ENCODE assay signal across 11 cellular contexts in the genomic region with DNA sequence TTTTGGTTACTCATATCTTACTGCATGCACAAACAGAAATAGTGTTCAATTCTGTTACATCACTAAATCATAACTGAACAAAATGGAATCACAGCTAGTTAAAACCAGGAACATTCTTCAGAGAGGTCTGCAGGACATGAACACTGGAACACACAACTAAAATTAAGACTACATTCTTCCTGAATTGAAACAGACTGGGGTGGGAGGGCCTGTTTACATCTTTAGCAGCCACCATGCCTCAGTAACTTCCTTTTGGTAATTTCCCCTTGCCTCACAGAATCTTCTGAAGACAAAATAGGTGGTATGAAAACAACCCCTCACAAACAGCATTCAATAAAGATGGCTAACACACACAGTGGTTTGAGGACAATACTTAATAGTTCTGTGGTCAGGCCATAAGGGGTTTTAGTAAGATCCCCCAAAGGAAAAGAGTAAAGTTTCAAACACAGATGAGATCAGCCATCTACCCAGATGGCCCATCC. TPM values are rescaled to one million over a fixed set of nuclear protein-coding genes. Genes with fewer than 3 reads are reported as not detected.
DNase-seq lines count a peak whose midpoint lies in the region; ATAC-seq, FAIRE-seq and TF ChIP-seq lines count a peak whose summit lies in the region.
"Had no signal": no experiment of that assay in that cellular context is flagged by ENCODE, and none has a peak within 500 bp of the region (broad histone marks: within the 10 kb centered on the region; RNA-seq: fewer than 3 reads in every experiment).

No MANE protein-coding gene starts in this region.

- H3K9me2 ChIP-seq in GM23248 (ENCODE audit: insufficient read depth), result no peaks in the 10 kb centered on the region

- peak overlapping the region; percentile 69 to 75 for H3K27ac Mint-ChIP-seq in activated naive CD4-positive, alpha-beta T cell treated with anti-CD3 and anti-CD28 coated beads, Interleukin-2, amount 50 U/mL, for 72 hours

- DNase-seq in GM12891 (ENCODE audit: insufficient read length, low spot score), result no peak
- DNase-seq in activated naive CD4-positive, alpha-beta T cell treated with anti-CD3 and anti-CD28 coated beads, Interleukin-2, amount 50 U/mL, for 72 hours (ENCODE audit: low spot score in 2 of 2), result no peak
- peak; percentile 52 for DNase-seq in osteoblast (ENCODE audit: insufficient read length, low spot score, missing footprints)
- no peak for DNase-seq in GM23248
- DNase-seq in HAP-1 (ENCODE audit: low spot score in 2 of 2), result no peak
- DNase-seq in NCI-H82 treated with DMSO at 0.1 percent for 48 hours (lab: John Stamatoyannopoulos, UW; ENCODE audit: unreplicated experiment), result no peak
- DNase-seq: stimulated activated CD4-positive, alpha-beta T cell treated with anti-CD3 and anti-CD28 coated beads, Interleukin-4, amount 100 ng/mL, for 24 hours had no signal

- no peak overlapping the region for H2AFZ ChIP-seq in osteoblast (ENCODE audit: low read length)
- no peak overlapping the region for H2AFZ ChIP-seq in GM23248

- no peak overlapping the region for H3K4me2 ChIP-seq in osteoblast (ENCODE audit: insufficient read depth, low read length)
- no peak overlapping the region for H3K4me2 ChIP-seq in GM23248 (ENCODE audit: unreplicated experiment)

- FAIRE-seq in GM12891 (lab: Jason Lieb, UNC), result peak; percentile 85
- FAIRE-seq: D721Med had no signal

- H3K36me3 ChIP-seq in osteoblast (ENCODE audit: insufficient read depth, low read length) (peaks cover 65% of the 10 kb centered on the region), GM23248 (ENCODE audit: low read depth) (peaks cover 63% of the 10 kb centered on the region), HAP-1 (replicated peaks) (peaks cover 39% of the 10 kb centered on the region)

- H3K9ac ChIP-seq in GM23248, result no peak overlapping the region

- H3K27me3 ChIP-seq in osteoblast (ENCODE audit: insufficient read depth, low read length) (no peaks in the 10 kb centered on the region), GM23248 (replicated peaks; ENCODE audit: insufficient read depth) (no peaks in the 10 kb centered on the region), HAP-1 (ENCODE audit: low read depth) (no peaks in the 10 kb centered on the region)
- H3K27me3 ChIP-seq: cardiac muscle cell had no signal

- peaks cover 43 to 60% of the 10 kb centered on the region in 2 donors for H3K36me3 Mint-ChIP-seq in activated naive CD4-positive, alpha-beta T cell treated with anti-CD3 and anti-CD28 coated beads, Interleukin-2, amount 50 U/mL, for 72 hours

- peaks cover 23% of the 10 kb centered on the region for H3K79me2 ChIP-seq in osteoblast (ENCODE audit: insufficient read depth, low read length)
- peaks cover 41% of the 10 kb centered on the region for H3K79me2 ChIP-seq in GM23248 (ENCODE audit: insufficient read depth)

- no peak overlapping the region for H3K4me3 ChIP-seq in osteoblast (ENCODE audit: insufficient read depth, low read length)
- no peak overlapping the region for H3K4me3 ChIP-seq in GM23248
- H3K4me3 ChIP-seq in HAP-1, result no peak overlapping the region
- H3K4me3 ChIP-seq: cardiac muscle cell had no signal

- peaks cover 0 to 3% of the 10 kb centered on the region in 2 donors for H3K9me3 Mint-ChIP-seq in activated naive CD4-positive, alpha-beta T cell treated with anti-CD3 and anti-CD28 coated beads, Interleukin-2, amount 50 U/mL, for 72 hours

- no peaks in the 10 kb centered on the region for H3K9me3 ChIP-seq in osteoblast (ENCODE audit: low read depth, low read length)
- no peaks in the 10 kb centered on the region for H3K9me3 ChIP-seq in GM23248 (ENCODE audit: low read depth)
- H3K9me3 ChIP-seq in HAP-1, result no peaks in the 10 kb centered on the region

- in situ Hi-C loops in GM23248 (cut with MboI), result no loop called here
- in situ Hi-C loops in HAP-1 (cut with MboI; ENCODE audit: low sequenced_read_pairs), result no loop called here

- H3F3A ChIP-seq in GM23248 (ENCODE audit: insufficient read depth), result no peaks in the 10 kb centered on the region

- H3K27ac ChIP-seq in osteoblast (ENCODE audit: low read depth, low read length) (no peak overlapping the region), GM23248 (no peak overlapping the region)
- H3K27ac ChIP-seq: cardiac muscle cell, RWPE1 had no signal

- 0 out of 2 replicates have a peak, but pooled peaks have one; percentile 26 for TF ChIP-seq POLR2A in GM12891 (IDR thresholded peaks at IDR 0.05; ENCODE audit: low read depth, low read length)

- no peak for TF ChIP-seq CTCF in osteoblast (IDR thresholded peaks at IDR 0.05; ENCODE audit: extremely low read depth, low read depth, low read length)

- peak; percentile 44 for ATAC-seq in HG02870 (IDR thresholded peaks at IDR 0.05; ENCODE audit: unreplicated experiment)
- peak; percentile 8 to 47 for ATAC-seq in activated naive CD4-positive, alpha-beta T cell treated with anti-CD3 and anti-CD28 coated beads, Interleukin-2, amount 50 U/mL, for 72 hours

- H4K20me1 ChIP-seq in osteoblast (ENCODE audit: insufficient read depth, low read length) (no peaks in the 10 kb centered on the region), GM23248 (ENCODE audit: insufficient read depth) (no peaks in the 10 kb centered on the region)

- H3K4me1 ChIP-seq in osteoblast (ENCODE audit: insufficient read depth, low read length) (peaks cover 6% of the 10 kb centered on the region), GM23248 (ENCODE audit: insufficient read depth) (peaks cover 4% of the 10 kb centered on the region), HAP-1 (no peaks in the 10 kb centered on the region)

TF ChIP-seq in GM12891, 5 proteins besides CTCF, POLR2A, EP300 and RAD21:
- TF ChIP-seq PAX5 (IDR thresholded peaks at IDR 0.05; ENCODE audit: insufficient read depth, low read length, severe bottlenecking), result no peak
- no peak for TF ChIP-seq SPI1 (IDR thresholded peaks at IDR 0.05; ENCODE audit: low read depth, low read length)
- no peak for TF ChIP-seq POLR2AphosphoS5 (IDR thresholded peaks at IDR 0.05; ENCODE audit: low read depth, low read length)
- no peak for TF ChIP-seq TAF1 (IDR thresholded peaks at IDR 0.05; ENCODE audit: low read depth, low read length)
- no peak for TF ChIP-seq POU2F2 (IDR thresholded peaks at IDR 0.05; ENCODE audit: low read depth, low read length)
TF ChIP-seq in GM12891: peak in this region for 0.

RNA-seq across cellular contexts. Expression of gene MARF1, which starts 6.5 kb away (rescaled TPM):
- 9.9 TPM for polyA plus RNA-seq in GM12891 (2012; ENCODE audit: low read depth, missing spikeins)
- total RNA-seq in activated naive CD4-positive, alpha-beta T cell treated with anti-CD3 and anti-CD28 coated beads, Interleukin-2, amount 50 U/mL, for 72 hours, result 100 to 1,000 TPM in 1 of 2 donors, 10 to 100 TPM in 1; 70.8 to 134 TPM
- 25.0 and 25.7 TPM in 2 replicates for total RNA-seq in osteoblast
- total RNA-seq in GM23248 (2014; rRNA removed; shearing (Covaris generic)), result 12.8 and 20.1 TPM in 2 replicates
- polyA plus RNA-seq in GM23248 (2016; fragmentation: Nextera tagmentation; extraction: Ambion mirVana), result 9.2 and 9.7 TPM in 2 replicates

RNA-seq across cellular contexts. Expression of gene NDE1, which starts 13.6 kb away (rescaled TPM):
- polyA plus RNA-seq in GM12891 (2012; ENCODE audit: low read depth, missing spikeins), result 65.3 TPM
- total RNA-seq in activated naive CD4-positive, alpha-beta T cell treated with anti-CD3 and anti-CD28 coated beads, Interleukin-2, amount 50 U/mL, for 72 hours, result 100 to 1,000 TPM; 114 to 196 TPM
- 28.3 and 31.5 TPM in 2 replicates for total RNA-seq in osteoblast
- total RNA-seq in GM23248 (2014; rRNA removed; shearing (Covaris generic)), result 27.6 and 31.2 TPM in 2 replicates
- 33.6 and 37.8 TPM in 2 replicates for polyA plus RNA-seq in GM23248 (2016; fragmentation: Nextera tagmentation; extraction: Ambion mirVana)
